In the genomic region with DNA sequence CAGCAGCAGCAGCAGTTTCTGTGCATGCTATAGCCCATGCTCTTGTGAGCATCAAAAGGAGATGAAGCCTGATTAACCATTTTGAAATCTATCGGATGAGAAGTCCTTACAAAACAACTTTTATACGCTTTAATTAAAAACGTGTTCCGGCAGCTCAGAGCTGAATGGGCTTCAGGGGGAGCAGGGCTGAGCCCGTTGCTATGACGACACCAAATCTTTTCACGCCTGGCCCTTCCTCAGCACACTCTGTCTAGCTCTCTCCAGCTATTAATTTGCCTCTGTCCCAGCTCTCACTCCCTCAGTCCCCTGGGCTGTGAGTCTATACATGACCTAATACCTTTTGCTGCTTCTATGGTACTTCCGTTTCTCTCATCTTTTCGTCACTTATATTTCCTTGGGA, we compare ENCODE assay signal across 1 cellular context.
TF ChIP-seq lines count a peak whose summit lies in the region.

No MANE protein-coding gene starts in this region.

TF ChIP-seq in HepG2, 621 proteins besides CTCF, POLR2A, EP300 and RAD21:
- TF ChIP-seq RFX1 (IDR thresholded peaks at IDR 0.05) (peak; percentile 65; the same call in 1 of the 2 replicates), DR1 (CRISPR knock-in tag; IDR thresholded peaks at IDR 0.05) (no peak), TBX3 (IDR thresholded peaks at IDR 0.05; ENCODE audit: borderline replicate concordance) (no peak)
